Comparison of ENCODE assay signal across 22 cellular contexts in the genomic region with DNA sequence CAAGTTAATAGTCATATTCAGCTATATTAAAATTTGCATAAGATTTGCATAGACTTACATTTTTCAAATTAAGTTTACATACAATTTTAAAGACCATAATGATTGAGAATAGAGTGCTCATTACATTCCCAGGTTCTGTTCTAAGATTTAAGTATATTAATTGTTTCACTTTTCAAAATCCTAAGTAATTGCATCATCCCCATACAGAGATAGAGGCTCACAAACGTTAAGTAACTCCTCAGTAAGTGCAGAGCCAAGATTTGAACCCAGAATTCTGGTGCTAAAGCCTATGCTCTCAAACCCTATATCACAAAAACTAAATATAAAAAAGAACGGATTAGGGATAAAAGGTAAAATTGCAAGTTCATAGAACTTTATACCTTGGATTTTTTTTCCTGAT. TPM values are rescaled to one million over a fixed set of nuclear protein-coding genes. Genes with fewer than 3 reads are reported as not detected.
A peak's percentile ranks its signal among the peaks of the same experiment; 100 is the strongest.
DNase-seq lines count a peak whose midpoint lies in the region; ATAC-seq and TF ChIP-seq lines count a peak whose summit lies in the region.
"Had no signal": no experiment of that assay in that cellular context is flagged by ENCODE, and none has a peak within 500 bp of the region (broad histone marks: within the 10 kb centered on the region; RNA-seq: fewer than 3 reads in every experiment).

No MANE protein-coding gene starts in this region.

- ATAC-seq in left ventricle myocardium superior: no peak
- ATAC-seq: GM12878, HCT116 had no signal

- H3K4me1 ChIP-seq in left ventricle myocardium inferior: peaks cover 24% of the 10 kb centered on the region
- H3K4me1 ChIP-seq in muscle layer of colon (ENCODE audit: insufficient read depth, low read length): peaks cover 51% of the 10 kb centered on the region
- peaks cover 0 to 60% (median 54%) of the 10 kb centered on the region in 4 donors for H3K4me1 ChIP-seq in sigmoid colon
- peaks cover 0 to 10% (median 3%) of the 10 kb centered on the region in 4 donors for H3K4me1 ChIP-seq in transverse colon
- H3K4me1 ChIP-seq: A549 had no signal

- 52 to 76% methylated on average over 2 of the region's 2 CpGs for WGBS in sigmoid colon, 2 donors
- WGBS in transverse colon (ENCODE audit: low coverage in 1 of 2), 2 donors: 23 to 56% methylated on average over 2 of the region's 2 CpGs

- H3K9ac ChIP-seq in muscle layer of colon (ENCODE audit: low read length): no peak overlapping the region

- H3K9me3 ChIP-seq in left ventricle myocardium inferior (replicated peaks): no peaks in the 10 kb centered on the region
- H3K9me3 ChIP-seq in muscle layer of colon (ENCODE audit: low read length): no peaks in the 10 kb centered on the region
- no peaks in the 10 kb centered on the region for H3K9me3 ChIP-seq in sigmoid colon
- H3K9me3 ChIP-seq in transverse colon: no peaks in the 10 kb centered on the region
- H3K9me3 ChIP-seq: A549 had no signal

- TF ChIP-seq EP300 in sigmoid colon (IDR thresholded peaks at IDR 0.05) (no peak), transverse colon (IDR thresholded peaks at IDR 0.05; ENCODE audit: low read depth) (no peak)

- H3K27ac ChIP-seq in left ventricle myocardium inferior (replicated peaks) (no peak overlapping the region), muscle layer of colon (ENCODE audit: low read depth, low read length) (peak overlapping the region; percentile 98), sigmoid colon (peak overlapping the region in 3 of 4 donors; percentile 83 to 94 (median 94)), transverse colon (peak overlapping the region; percentile 74 to 85 (median 77))
- H3K27ac ChIP-seq: 22Rv1, A549, C4-2B had no signal

- no peaks in the 10 kb centered on the region for H3K36me3 ChIP-seq in left ventricle myocardium inferior
- no peaks in the 10 kb centered on the region for H3K36me3 ChIP-seq in muscle layer of colon (ENCODE audit: insufficient read depth, low read length)
- H3K36me3 ChIP-seq in sigmoid colon: no peaks in the 10 kb centered on the region
- H3K36me3 ChIP-seq in transverse colon: no peaks in the 10 kb centered on the region

- H3K27me3 ChIP-seq in left ventricle myocardium inferior (ENCODE audit: low read depth) (peaks cover 70% of the 10 kb centered on the region), muscle layer of colon (ENCODE audit: control insufficient read depth in 1 of 2, insufficient read depth in 2 of 2, low read length in 2 of 2) (peaks cover 0 to 8% of the 10 kb centered on the region in 2 donors), sigmoid colon (no peaks in the 10 kb centered on the region), transverse colon (peaks cover 40% of the 10 kb centered on the region)

- no peak for DNase-seq in left ventricle myocardium inferior
- DNase-seq in left ventricle myocardium superior: no peak
- DNase-seq in sigmoid colon: no peak
- no peak for DNase-seq in transverse colon
- no peak for DNase-seq in head of caudate nucleus
- no peak for DNase-seq in stimulated activated CD4-positive, alpha-beta T cell treated with anti-CD3 and anti-CD28 coated beads, Interleukin-4, amount 100 ng/mL, for 24 hours
- no peak for DNase-seq in superior temporal gyrus (ENCODE audit: extremely low spot score)
- DNase-seq: AML-193; CD4-positive, alpha-beta T cell; DND-41; EL; GOT3; H7; HFFc6 had no signal

- in situ Hi-C loops in transverse colon (cut with MboI; ENCODE audit: low pct_ligation_motif_present in 1 of 4, low pct_unique_long_range_greater_than_20kb in 1 of 4, low sequenced_read_pairs in 3 of 4): no loop called here

- intact Hi-C loops in left ventricle myocardium inferior (cut with micrococcal nuclease) (no loop called here), left ventricle myocardium superior (cut with micrococcal nuclease) (no loop called here), sigmoid colon (cut with DNase I) (loop anchor here (5.0 kb wide), 2 partner anchors 122 to 137 kb away; no protein-coding TSS in a partner anchor), transverse colon (cut with DNase I; ENCODE audit: low total_unique reads) (no loop called here), head of caudate nucleus (cut with DNase I) (no loop called here)

- no peak for TF ChIP-seq POLR2A in sigmoid colon (IDR thresholded peaks at IDR 0.05)
- TF ChIP-seq POLR2A in transverse colon (IDR thresholded peaks at IDR 0.05): no peak

- H3K4me3 ChIP-seq in left ventricle myocardium inferior (peak overlapping the region; percentile 84), muscle layer of colon (ENCODE audit: low read depth in 1 of 2, low read length in 2 of 2) (peak overlapping the region; percentile 87 to 96), sigmoid colon (peak overlapping the region in 2 of 4 donors; percentile 91 to 97), transverse colon (peak overlapping the region in 1 of 4 donors; percentile 54)
- H3K4me3 ChIP-seq: A549, GM12878 had no signal

- TF ChIP-seq CTCF in left ventricle myocardium inferior (IDR thresholded peaks at IDR 0.05; ENCODE audit: borderline replicate concordance) (no peak), sigmoid colon (IDR thresholded peaks at IDR 0.05) (no peak), transverse colon (IDR thresholded peaks at IDR 0.05) (no peak)

RNA-seq across cellular contexts. Expression of a gene that starts 2.1 kb away (rescaled TPM):
- 10.8 TPM for total RNA-seq in left ventricle myocardium inferior
- 8.5 TPM for total RNA-seq in left ventricle myocardium superior
- 100 to 1,000 TPM in 3 of 4 donors, 10 to 100 TPM in 1; 48.2 to 126 (median 108) TPM for total RNA-seq in sigmoid colon
- 10 to 100 TPM in 1 of 3 donors, 1 to 10 TPM in 1, under 1 TPM in 1; 0.60 to 13.3 (median 1.6) TPM for polyA plus RNA-seq in sigmoid colon
- 100 to 1,000 TPM in 1 of 4 donors, 10 to 100 TPM in 3; 13.2 to 169 (median 17.0) TPM for total RNA-seq in transverse colon
- total RNA-seq: CD4-positive, alpha-beta T cell; HFFc6 had no signal

RNA-seq across cellular contexts. Expression of a gene that starts 38.4 kb away (rescaled TPM):
- total RNA-seq in left ventricle myocardium inferior (not detected), left ventricle myocardium superior (not detected), sigmoid colon (not detected), transverse colon (not detected)
- polyA plus RNA-seq in sigmoid colon: not detected
- total RNA-seq: CD4-positive, alpha-beta T cell; G401; H7; HFFc6 had no signal
- polyA plus RNA-seq: BJ had no signal
